In genomic region chr11:11207428-11207827, GRCh38 we compare ENCODE assay signal across 11 cellular contexts.
"Had no signal": no experiment of that assay in that cellular context is flagged by ENCODE, and none has a peak within 500 bp of the region (broad histone marks: within the 10 kb centered on the region; RNA-seq: fewer than 3 reads in every experiment).

No MANE protein-coding gene starts in this region.

- ATAC-seq: upper lobe of right lung had no signal

- H3K9me3 ChIP-seq: ovary, testis had no signal

- H3K27me3 ChIP-seq: neural progenitor cell, ovary, testis had no signal

- H3K4me3 ChIP-seq: neural progenitor cell, ovary, testis, upper lobe of right lung had no signal

- H3K4me1 ChIP-seq: neural progenitor cell, testis, upper lobe of right lung had no signal

- H3K27ac ChIP-seq: neural progenitor cell, ovary, testis, upper lobe of right lung had no signal

- H3K4me2 ChIP-seq: neural progenitor cell had no signal

- H3K9ac ChIP-seq: neural progenitor cell had no signal

- H2AFZ ChIP-seq: neural progenitor cell had no signal

- DNase-seq: activated CD4-positive, alpha-beta T cell treated with anti-CD3 and anti-CD28 coated beads, Interleukin-2, amount 50 U/mL, for 4 hours; activated CD4-positive, CD25-positive, alpha-beta regulatory T cell treated with anti-CD3 and anti-CD28 coated beads, Interleukin-2, amount 50 U/mL, for 72 hours; activated T-cell treated with anti-CD3 and anti-CD28 coated beads, Interleukin-2, amount 50 U/mL, for 1 hour; caudate nucleus; cortex of kidney; effector CD8-positive, alpha-beta T cell; ovary; stimulated activated CD4-positive, alpha-beta T cell treated with anti-CD3 and anti-CD28 coated beads, Interleukin-4, amount 100 ng/mL, for 1 hour; testis; upper lobe of right lung had no signal

- H3K36me3 ChIP-seq: neural progenitor cell, ovary, upper lobe of right lung had no signal
